ENCODE assay signal across 23 cellular contexts in the genomic region with DNA sequence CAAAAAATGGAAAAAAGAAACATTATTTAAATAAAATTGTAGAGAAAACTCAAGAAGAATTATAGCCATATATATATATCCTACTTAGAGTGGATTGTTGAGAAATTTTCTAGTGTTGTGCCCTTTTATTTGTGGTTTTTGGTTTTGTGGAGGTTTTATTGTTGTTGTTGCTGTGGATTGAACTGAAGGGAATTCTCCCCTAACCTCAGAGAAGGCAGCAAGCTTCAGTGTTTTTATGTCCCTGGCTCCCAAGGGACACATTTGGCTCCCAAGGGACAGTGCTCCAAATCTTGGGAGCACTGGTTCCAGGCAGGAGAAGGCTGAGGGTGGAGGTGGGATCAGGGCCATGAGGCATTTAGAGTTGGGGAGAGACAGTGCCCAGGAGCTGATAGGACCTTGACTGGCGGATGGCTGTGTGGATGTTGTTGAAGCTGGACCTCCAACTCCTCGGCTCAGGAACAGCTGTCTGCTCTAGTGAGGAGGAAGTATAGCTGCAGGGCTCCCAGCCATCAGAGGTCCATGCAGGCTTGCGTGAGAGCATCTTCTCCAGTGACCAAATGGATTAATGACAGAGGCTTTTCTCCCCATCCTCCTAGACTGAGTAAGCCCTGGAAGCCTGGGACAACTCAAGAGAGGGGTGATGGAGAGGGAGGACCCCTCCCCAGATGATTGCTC.
A peak's percentile ranks its signal among the peaks of the same experiment; 100 is the strongest.
DNase-seq lines count a peak whose midpoint lies in the region; ATAC-seq and TF ChIP-seq lines count a peak whose summit lies in the region.
"Had no signal": no experiment of that assay in that cellular context is flagged by ENCODE, and none has a peak within 500 bp of the region (broad histone marks: within the 10 kb centered on the region; RNA-seq: fewer than 3 reads in every experiment).

No MANE protein-coding gene starts in this region.

- peak overlapping the region; percentile 61 for H2AK5ac ChIP-seq in mesenchymal stem cell (ENCODE audit: low read length, severe bottlenecking)

- CTCF ChIA-PET in activated B cell treated with CpG ODN at 0.5 μM for 24 hours (lab: Charles Lee) = interaction anchor here (1.3 kb wide), 1 partner anchor 70 kb away, joined by 4 read pairs; no protein-coding TSS in a partner anchor
- CTCF ChIA-PET in activated CD4-positive, alpha-beta memory T cell treated with anti-CD3 and anti-CD28 coated beads, Interleukin-2, amount 10 ng/mL, durations not matched to agents 7 days and 5 days (lab: Charles Lee) = no interaction called here

- no peak for TF ChIP-seq POLR2A in esophagus squamous epithelium (IDR thresholded peaks at IDR 0.05)

- no peak overlapping the region for H3K23ac ChIP-seq in mesenchymal stem cell (ENCODE audit: low read length in 2 of 2)

- H4K8ac ChIP-seq in mesenchymal stem cell (ENCODE audit: low read length) = peak overlapping the region; percentile 5

- H3K9me3 ChIP-seq in left ventricle myocardium inferior (replicated peaks) = no peaks in the 10 kb centered on the region
- no peaks in the 10 kb centered on the region for H3K9me3 ChIP-seq in heart right ventricle
- no peaks in the 10 kb centered on the region for H3K9me3 ChIP-seq in mesenchymal stem cell (ENCODE audit: control insufficient read depth, low read length)
- H3K9me3 ChIP-seq in esophagus squamous epithelium = no peaks in the 10 kb centered on the region
- H3K9me3 ChIP-seq: ascending aorta; BLaER1 treated with 17β-estradiol and CSF1 and Interleukin-3, amounts not matched to agents 10 nM and 100 nM; esophagus muscularis mucosa; suprapubic skin; uterus had no signal

- ATAC-seq in heart right ventricle (no peak), activated B cell treated with CpG ODN at 0.5 μM for 24 hours (ENCODE audit: low read depth) (no peak)
- ATAC-seq: left colon, Panc1 had no signal

- no peak overlapping the region for H3K14ac ChIP-seq in mesenchymal stem cell (ENCODE audit: low read length in 2 of 2)

- intact Hi-C loops in left ventricle myocardium inferior (cut with micrococcal nuclease) = no loop called here
- intact Hi-C loops in heart right ventricle (cut with DNase I) = no loop called here
- intact Hi-C loops in activated B cell treated with CpG ODN at 0.5 μM for 24 hours (cut with micrococcal nuclease) = loop anchor here (2.0 kb wide), 1 partner anchor 13 kb away; no protein-coding TSS in a partner anchor
- intact Hi-C loops in esophagus squamous epithelium (cut with DNase I) = no loop called here

- peak overlapping the region; percentile 50 for H3K27ac Mint-ChIP-seq in activated B cell treated with CpG ODN at 0.5 μM for 24 hours
- no peak overlapping the region for H3K27ac Mint-ChIP-seq in activated CD4-positive, alpha-beta memory T cell treated with anti-CD3 and anti-CD28 coated beads, Interleukin-2, amount 10 ng/mL, durations not matched to agents 7 days and 5 days
- H3K27ac Mint-ChIP-seq: activated naive CD4-positive, alpha-beta T cell treated with anti-CD3 and anti-CD28 coated beads, Interleukin-2, amount 50 U/mL, for 24 hours; activated T-helper 1 cell treated with anti-CD3 and anti-CD28 coated beads, Interleukin-12 subunit alpha, Interleukin-12 subunit beta, Interleukin-2, Interleukin-4 antibody, amounts not matched to agents 30 ng/mL and 10 ng/mL and 1 ng/mL, durations not matched to agents 14 hours and 24 hours and 36 hours had no signal

- H3K4me2 ChIP-seq in mesenchymal stem cell (ENCODE audit: low read length, poor library complexity, severe bottlenecking) = no peak overlapping the region
- H3K4me2 ChIP-seq: BLaER1 treated with 17β-estradiol and CSF1 and Interleukin-3, amounts not matched to agents 10 nM and 100 nM had no signal

- no peaks in the 10 kb centered on the region for H3K9me3 Mint-ChIP-seq in activated B cell treated with CpG ODN at 0.5 μM for 24 hours
- no peaks in the 10 kb centered on the region for H3K9me3 Mint-ChIP-seq in activated CD4-positive, alpha-beta memory T cell treated with anti-CD3 and anti-CD28 coated beads, Interleukin-2, amount 10 ng/mL, durations not matched to agents 7 days and 5 days
- H3K9me3 Mint-ChIP-seq: activated naive CD4-positive, alpha-beta T cell treated with anti-CD3 and anti-CD28 coated beads, Interleukin-2, amount 50 U/mL, for 24 hours; activated T-helper 1 cell treated with anti-CD3 and anti-CD28 coated beads, Interleukin-12 subunit alpha, Interleukin-12 subunit beta, Interleukin-2, Interleukin-4 antibody, amounts not matched to agents 30 ng/mL and 10 ng/mL and 1 ng/mL, durations not matched to agents 14 hours and 24 hours and 36 hours had no signal

- no peaks in the 10 kb centered on the region for H3K27me3 Mint-ChIP-seq in activated B cell treated with CpG ODN at 0.5 μM for 24 hours
- peaks cover 1% of the 10 kb centered on the region for H3K27me3 Mint-ChIP-seq in activated CD4-positive, alpha-beta memory T cell treated with anti-CD3 and anti-CD28 coated beads, Interleukin-2, amount 10 ng/mL, durations not matched to agents 7 days and 5 days

- no peak overlapping the region for H3K4me3 ChIP-seq in left ventricle myocardium inferior
- no peak overlapping the region for H3K4me3 ChIP-seq in heart right ventricle
- H3K4me3 ChIP-seq in mesenchymal stem cell (ENCODE audit: insufficient read depth in 1 of 2, low read depth in 1 of 2, low read length in 2 of 2) = no peak overlapping the region
- no peak overlapping the region for H3K4me3 ChIP-seq in esophagus squamous epithelium
- H3K4me3 ChIP-seq: ascending aorta; BLaER1 treated with 17β-estradiol and CSF1 and Interleukin-3, amounts not matched to agents 10 nM and 100 nM; esophagus muscularis mucosa; suprapubic skin; uterus had no signal

- no peaks in the 10 kb centered on the region for H3K79me1 ChIP-seq in mesenchymal stem cell (replicated peaks; ENCODE audit: low read length, poor library complexity, severe bottlenecking)

- peaks cover 6% of the 10 kb centered on the region for H3K4me1 ChIP-seq in left ventricle myocardium inferior
- H3K4me1 ChIP-seq in heart right ventricle = peaks cover 0 to 6% (median 0%) of the 10 kb centered on the region in 9 donors
- peaks cover 10% of the 10 kb centered on the region for H3K4me1 ChIP-seq in mesenchymal stem cell (ENCODE audit: control insufficient read depth, insufficient read depth, low read depth, low read length)
- H3K4me1 ChIP-seq in esophagus squamous epithelium = peaks cover 0 to 13% (median 4%) of the 10 kb centered on the region in 3 donors
- H3K4me1 ChIP-seq: ascending aorta, uterus had no signal

- H2BK120ac ChIP-seq in mesenchymal stem cell (ENCODE audit: low read depth, low read length) = peak overlapping the region; percentile 42

- H3K4ac ChIP-seq in mesenchymal stem cell (ENCODE audit: low read depth in 1 of 2, low read length in 2 of 2) = peak overlapping the region in 1 of 2 experiments; percentile 57

- H3K4me1 Mint-ChIP-seq in activated B cell treated with CpG ODN at 0.5 μM for 24 hours = peaks cover 72% of the 10 kb centered on the region
- H3K4me1 Mint-ChIP-seq in activated CD4-positive, alpha-beta memory T cell treated with anti-CD3 and anti-CD28 coated beads, Interleukin-2, amount 10 ng/mL, durations not matched to agents 7 days and 5 days = no peaks in the 10 kb centered on the region
- H3K4me1 Mint-ChIP-seq: activated naive CD4-positive, alpha-beta T cell treated with anti-CD3 and anti-CD28 coated beads, Interleukin-2, amount 50 U/mL, for 24 hours had no signal

- DNase-seq in left ventricle myocardium inferior (no peak), heart right ventricle (no peak), activated B cell treated with CpG ODN at 0.5 μM for 24 hours (no peak), mesenchymal stem cell (no peak), esophagus squamous epithelium (lab: John Stamatoyannopoulos, UW) (no peak), NCI-H2029 treated with DMSO at 0.1 percent for 48 hours (lab: John Stamatoyannopoulos, UW) (no peak), NCI-H524 treated with DMSO at 0.1 percent for 48 hours (lab: John Stamatoyannopoulos, UW) (no peak)
- no peak for DNase-seq in activated CD4-positive, alpha-beta memory T cell treated with anti-CD3 and anti-CD28 coated beads, Interleukin-2, amount 10 ng/mL, durations not matched to agents 7 days and 5 days
- DNase-seq: activated CD4-positive, CD25-positive, alpha-beta regulatory T cell treated with anti-CD3 and anti-CD28 coated beads, Interleukin-2, amount 50 U/mL, for 72 hours; cerebellar nuclear complex; effector CD8-positive, alpha-beta T cell; left colon; NCI-H774; uterus had no signal

- peak overlapping the region; percentile 29 to 67 for H2BK12ac ChIP-seq in mesenchymal stem cell (ENCODE audit: low read length in 2 of 2)

- H3K36me3 Mint-ChIP-seq in activated B cell treated with CpG ODN at 0.5 μM for 24 hours (ENCODE audit: low read depth) = peaks cover 1% of the 10 kb centered on the region
- H3K36me3 Mint-ChIP-seq in activated CD4-positive, alpha-beta memory T cell treated with anti-CD3 and anti-CD28 coated beads, Interleukin-2, amount 10 ng/mL, durations not matched to agents 7 days and 5 days (ENCODE audit: low read depth) = no peaks in the 10 kb centered on the region
- H3K36me3 Mint-ChIP-seq: activated naive CD4-positive, alpha-beta T cell treated with anti-CD3 and anti-CD28 coated beads, Interleukin-2, amount 50 U/mL, for 24 hours had no signal

- H3K27ac ChIP-seq in left ventricle myocardium inferior (replicated peaks) = peak overlapping the region; percentile 5
- H3K27ac ChIP-seq in heart right ventricle = no peak overlapping the region
- H3K27ac ChIP-seq in mesenchymal stem cell (ENCODE audit: low read length, poor library complexity, severe bottlenecking) = no peak overlapping the region
- H3K27ac ChIP-seq in esophagus squamous epithelium = no peak overlapping the region
- H3K27ac ChIP-seq: ascending aorta; BLaER1 treated with 17β-estradiol and CSF1 and Interleukin-3, amounts not matched to agents 10 nM and 100 nM; esophagus muscularis mucosa; HL-60; suprapubic skin; uterus had no signal

- no peak overlapping the region for H2AFZ ChIP-seq in mesenchymal stem cell (ENCODE audit: low read depth, low read length)

- POLR2A ChIA-PET in activated B cell treated with CpG ODN at 0.5 μM for 24 hours (lab: Charles Lee) = interaction anchor here (0.7 to 1.2 kb wide), 2 partner anchors 9 to 34 kb away, joined by 3 read pairs; no protein-coding TSS in a partner anchor
- POLR2A ChIA-PET in activated CD4-positive, alpha-beta memory T cell treated with anti-CD3 and anti-CD28 coated beads, Interleukin-2, amount 10 ng/mL, durations not matched to agents 7 days and 5 days (lab: Charles Lee) = no interaction called here

- H3K27me3 ChIP-seq in left ventricle myocardium inferior (ENCODE audit: low read depth) = no peaks in the 10 kb centered on the region
- H3K27me3 ChIP-seq in heart right ventricle = no peaks in the 10 kb centered on the region
- H3K27me3 ChIP-seq in mesenchymal stem cell (ENCODE audit: control insufficient read depth in 1 of 2, insufficient read depth in 1 of 2, low read length in 2 of 2) = no peaks in the 10 kb centered on the region
- no peaks in the 10 kb centered on the region for H3K27me3 ChIP-seq in esophagus squamous epithelium
- H3K27me3 ChIP-seq: ascending aorta; BLaER1 treated with 17β-estradiol and CSF1 and Interleukin-3, amounts not matched to agents 10 nM and 100 nM; esophagus muscularis mucosa; suprapubic skin; uterus had no signal

- whole genome bisulfite sequencing in heart right ventricle, 2 donors = 72 to 90% methylated on average over 3 of the region's 3 CpGs
- WGBS in mesenchymal stem cell = 94% methylated on average over 3 of the region's 3 CpGs
- WGBS in esophagus squamous epithelium, 2 donors = 73 to 83% methylated on average over 1 to 3 of the region's 3 CpGs

- H2BK5ac ChIP-seq in mesenchymal stem cell (ENCODE audit: low read depth, low read length, poor library complexity, severe bottlenecking) = peak overlapping the region; percentile 67

- H3K4me3 Mint-ChIP-seq in activated B cell treated with CpG ODN at 0.5 μM for 24 hours = no peak overlapping the region
- H3K4me3 Mint-ChIP-seq in activated CD4-positive, alpha-beta memory T cell treated with anti-CD3 and anti-CD28 coated beads, Interleukin-2, amount 10 ng/mL, durations not matched to agents 7 days and 5 days = no peak overlapping the region
- H3K4me3 Mint-ChIP-seq: activated naive CD4-positive, alpha-beta T cell treated with anti-CD3 and anti-CD28 coated beads, Interleukin-2, amount 50 U/mL, for 24 hours; activated T-helper 1 cell treated with anti-CD3 and anti-CD28 coated beads, Interleukin-12 subunit alpha, Interleukin-12 subunit beta, Interleukin-2, Interleukin-4 antibody, amounts not matched to agents 30 ng/mL and 10 ng/mL and 1 ng/mL, durations not matched to agents 14 hours and 24 hours and 36 hours; neural crest cell had no signal

- no peaks in the 10 kb centered on the region for H3K36me3 ChIP-seq in left ventricle myocardium inferior
- no peaks in the 10 kb centered on the region for H3K36me3 ChIP-seq in heart right ventricle
- H3K36me3 ChIP-seq in mesenchymal stem cell (ENCODE audit: control insufficient read depth in 1 of 2, insufficient read depth in 2 of 2, low read depth in 1 of 2, low read length in 2 of 2) = no peaks in the 10 kb centered on the region
- no peaks in the 10 kb centered on the region for H3K36me3 ChIP-seq in esophagus squamous epithelium
- H3K36me3 ChIP-seq: ascending aorta; BLaER1 treated with 17β-estradiol and CSF1 and Interleukin-3, amounts not matched to agents 10 nM and 100 nM; esophagus muscularis mucosa; suprapubic skin; uterus had no signal

- H2BK15ac ChIP-seq in mesenchymal stem cell (ENCODE audit: low read depth, poor library complexity, severe bottlenecking) = no peak overlapping the region

- no peak for TF ChIP-seq CTCF in left ventricle myocardium inferior (IDR thresholded peaks at IDR 0.05; ENCODE audit: borderline replicate concordance)
- no peak for TF ChIP-seq CTCF in heart right ventricle (IDR thresholded peaks at IDR 0.05)
- TF ChIP-seq CTCF in activated B cell treated with CpG ODN at 0.5 μM for 24 hours (IDR thresholded peaks at IDR 0.05) = no peak
- TF ChIP-seq CTCF in esophagus squamous epithelium (IDR thresholded peaks at IDR 0.05) = no peak

- H3K9ac ChIP-seq in mesenchymal stem cell (ENCODE audit: low read length) = peak overlapping the region; percentile 89
- H3K9ac ChIP-seq: BLaER1 treated with 17β-estradiol and CSF1 and Interleukin-3, amounts not matched to agents 10 nM and 100 nM had no signal

- peak overlapping the region in 1 of 2 experiments; percentile 13 for H3K18ac ChIP-seq in mesenchymal stem cell (ENCODE audit: low read depth in 1 of 2, low read length in 2 of 2)

- peak overlapping the region; percentile 87 for H4K91ac ChIP-seq in mesenchymal stem cell (ENCODE audit: low read length)
